ENCODE assay signal across 12 cellular contexts in the genomic region with DNA sequence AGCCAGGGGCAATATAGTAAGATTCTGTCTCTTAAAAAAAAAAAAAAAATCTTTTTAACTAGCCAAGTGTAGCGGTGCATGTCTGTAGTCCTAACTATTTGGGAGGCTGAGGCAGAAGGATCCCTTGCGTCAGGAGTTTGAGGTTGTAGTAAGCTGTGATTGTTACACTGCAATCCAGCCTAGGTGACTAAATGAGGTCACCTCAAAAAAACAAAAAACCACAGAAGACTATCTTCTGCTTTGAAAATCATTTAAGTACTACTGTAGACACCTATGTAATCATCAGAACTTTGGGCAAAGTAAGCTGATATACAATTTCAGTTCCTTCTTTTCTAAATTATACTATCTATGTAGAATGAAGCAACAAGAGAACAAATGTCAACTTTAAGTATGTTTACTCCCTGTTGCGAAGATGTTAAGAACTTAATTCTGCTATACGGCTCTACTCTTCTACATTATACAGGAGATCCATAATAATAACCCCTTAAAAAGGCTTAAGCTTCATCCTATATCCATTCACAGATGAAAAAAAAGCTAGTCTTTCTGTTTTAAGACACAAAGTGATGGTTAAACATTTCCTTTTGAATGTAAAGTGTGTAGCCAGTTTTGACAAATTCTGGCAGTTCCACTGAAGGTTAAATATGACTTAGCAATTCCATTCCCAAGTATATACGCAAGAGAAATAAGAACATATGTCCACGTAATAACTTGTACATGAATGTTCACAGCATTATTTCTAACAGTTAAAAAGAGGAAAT. TPM values are rescaled to one million over a fixed set of nuclear protein-coding genes. Genes with fewer than 3 reads are reported as not detected.
DNase-seq lines count a peak whose midpoint lies in the region; ATAC-seq and TF ChIP-seq lines count a peak whose summit lies in the region.
"Had no signal": no experiment of that assay in that cellular context is flagged by ENCODE, and none has a peak within 500 bp of the region (broad histone marks: within the 10 kb centered on the region; RNA-seq: fewer than 3 reads in every experiment).

No MANE protein-coding gene starts in this region.

- no peak overlapping the region for H3K27ac ChIP-seq in aorta (ENCODE audit: low read depth in 1 of 2, low read length in 2 of 2)
- H3K27ac ChIP-seq: gastroesophageal sphincter had no signal

- intact Hi-C loops in aorta (cut with DNase I): no loop called here

- 93 to 96% methylated on average over 6 of the region's 6 CpGs for WGBS in aorta, 2 donors

- DNase-seq in activated CD4-positive, CD25-positive, alpha-beta regulatory T cell treated with anti-CD3 and anti-CD28 coated beads, Interleukin-2, amount 50 U/mL, for 72 hours: no peak
- peak; percentile 23 for DNase-seq in germinal center (ENCODE audit: low spot score)
- no peak for DNase-seq in BE2C
- no peak for DNase-seq in NCI-H1436 (lab: John Stamatoyannopoulos, UW)
- no peak for DNase-seq in aorta
- DNase-seq: NCI-H345, SW 1271 had no signal

- TF ChIP-seq CTCF in BE2C (IDR thresholded peaks at IDR 0.05; ENCODE audit: low read depth, low read length): no peak

- peak; percentile 61 to 87 for ATAC-seq in activated CD4-positive, CD25-positive, alpha-beta regulatory T cell treated with anti-CD3 and anti-CD28 coated beads, Interleukin-2, amount 50 U/mL, for 24 hours
- peak; percentile 95 for ATAC-seq in GM21529 (IDR thresholded peaks at IDR 0.05; ENCODE audit: unreplicated experiment)
- ATAC-seq in HG03139 (IDR thresholded peaks at IDR 0.05; ENCODE audit: unreplicated experiment): peak; percentile 93
- no peak for ATAC-seq in aorta (ENCODE audit: low FRiP score)
- ATAC-seq: gastroesophageal sphincter had no signal

- H3K4me3 ChIP-seq in BE2C (ENCODE audit: low read depth, low read length) (no peak overlapping the region), aorta (ENCODE audit: low read length in 2 of 2) (no peak overlapping the region)
- H3K4me3 ChIP-seq: gastroesophageal sphincter had no signal

- H3K27me3 ChIP-seq in BE2C (no peaks in the 10 kb centered on the region), aorta (ENCODE audit: control insufficient read depth in 1 of 2, insufficient read depth in 2 of 2, low read length in 1 of 2) (no peaks in the 10 kb centered on the region)
- H3K27me3 ChIP-seq: gastroesophageal sphincter had no signal

- no peaks in the 10 kb centered on the region for H3K9me3 ChIP-seq in BE2C
- no peaks in the 10 kb centered on the region for H3K9me3 ChIP-seq in aorta (ENCODE audit: control insufficient read depth, low read length)
- H3K9me3 ChIP-seq: gastroesophageal sphincter had no signal

- no peaks in the 10 kb centered on the region for H3K4me1 ChIP-seq in BE2C
- H3K4me1 ChIP-seq in aorta (ENCODE audit: control insufficient read depth in 1 of 2, insufficient read depth in 2 of 2, low read length in 2 of 2): peaks cover 0 to 2% of the 10 kb centered on the region in 2 donors
- H3K4me1 ChIP-seq: gastroesophageal sphincter had no signal

- no peaks in the 10 kb centered on the region for H3K36me3 ChIP-seq in BE2C
- H3K36me3 ChIP-seq in aorta (ENCODE audit: control insufficient read depth in 1 of 2, insufficient read depth in 2 of 2, low read length in 1 of 2): no peaks in the 10 kb centered on the region
- H3K36me3 ChIP-seq: gastroesophageal sphincter had no signal

RNA-seq across cellular contexts. Expression of a gene that starts 15.2 kb away (rescaled TPM):
- polyA plus RNA-seq in BE2C (2012; ENCODE audit: insufficient read depth, insufficient read length, low read depth): not detected
- not detected for total RNA-seq in aorta
- not detected for polyA plus RNA-seq in aorta
- total RNA-seq: chondrocyte, gastroesophageal sphincter had no signal
